Comparison of ENCODE assay signal across 17 cellular contexts in genomic region chr3:135018171-135018923, GRCh38.
DNase-seq lines count a peak whose midpoint lies in the region; ATAC-seq, FAIRE-seq and TF ChIP-seq lines count a peak whose summit lies in the region.
"Had no signal": no experiment of that assay in that cellular context is flagged by ENCODE, and none has a peak within 500 bp of the region (broad histone marks: within the 10 kb centered on the region; RNA-seq: fewer than 3 reads in every experiment).

No MANE protein-coding gene starts in this region.

- no peaks in the 10 kb centered on the region for H3F3A ChIP-seq in SK-N-SH (replicated peaks; ENCODE audit: insufficient read depth)

- peak overlapping the region; percentile 22 for H3K27ac ChIP-seq in KMS-11
- H3K27ac ChIP-seq in SK-N-SH (ENCODE audit: low read depth in 2 of 2, low read length in 1 of 2): no peak overlapping the region
- H3K27ac ChIP-seq: uterus had no signal

- no peaks in the 10 kb centered on the region for H3K9me3 ChIP-seq in SK-N-SH
- H3K9me3 ChIP-seq: uterus had no signal

- peak overlapping the region; percentile 44 for H3K4me2 ChIP-seq in KMS-11
- H3K4me2 ChIP-seq in SK-N-SH: no peak overlapping the region

- CTCF ChIA-PET in SK-N-SH (lab: Yijun Ruan, JAX): no interaction called here

- ATAC-seq in GM19372 (IDR thresholded peaks at IDR 0.05; ENCODE audit: low read depth, unreplicated experiment) (peak; percentile 93), HG02852 (IDR thresholded peaks at IDR 0.05; ENCODE audit: unreplicated experiment) (peak; percentile 96)
- ATAC-seq: K562 had no signal

- H3K4me3 ChIP-seq in KMS-11 (IDR thresholded peaks at IDR 0.05; ENCODE audit: insufficient read depth, low read depth, low read length) (no peak overlapping the region), SK-N-SH (ENCODE audit: low read depth in 2 of 2, low read length in 1 of 2) (no peak overlapping the region)
- H3K4me3 ChIP-seq: K562, uterus had no signal

- H4K20me1 ChIP-seq in KMS-11 (ENCODE audit: insufficient read depth) (no peaks in the 10 kb centered on the region), SK-N-SH (ENCODE audit: insufficient read depth) (no peaks in the 10 kb centered on the region)

- no peaks in the 10 kb centered on the region for H3K9me2 ChIP-seq in SK-N-SH

- H3K9ac ChIP-seq in KMS-11 (no peak overlapping the region), SK-N-SH (no peak overlapping the region)

- H3K36me3 ChIP-seq in KMS-11 (ENCODE audit: insufficient read depth): no peaks in the 10 kb centered on the region
- no peaks in the 10 kb centered on the region for H3K36me3 ChIP-seq in SK-N-SH (replicated peaks in 1 of 2; ENCODE audit: control insufficient read depth in 1 of 2, insufficient read depth in 2 of 2, low read length in 1 of 2)
- H3K36me3 ChIP-seq: uterus had no signal

- H3K4me1 ChIP-seq in KMS-11 (ENCODE audit: low read depth, poor library complexity, severe bottlenecking): peaks cover 77% of the 10 kb centered on the region
- H3K4me1 ChIP-seq in SK-N-SH (ENCODE audit: control insufficient read depth in 1 of 2, insufficient read depth in 2 of 2, low read depth in 1 of 2, low read length in 1 of 2): no peaks in the 10 kb centered on the region; a peak in 1 of 4 replicates
- H3K4me1 ChIP-seq: uterus had no signal

- H2AFZ ChIP-seq in KMS-11 (ENCODE audit: low read depth) (no peak overlapping the region), SK-N-SH (ENCODE audit: low read depth) (no peak overlapping the region)

- TF ChIP-seq CTCF in GM13976 (IDR thresholded peaks at IDR 0.05; ENCODE audit: borderline replicate concordance, control extremely low read depth, extremely low read depth, insufficient read depth, missing control alignments) (no peak), KMS-11 (conservative IDR thresholded peaks at IDR 0.05; ENCODE audit: low read depth, low read length) (no peak), SK-N-SH (IDR thresholded peaks at IDR 0.05) (no peak)

- TF ChIP-seq EP300 in SK-N-SH (IDR thresholded peaks at IDR 0.05; ENCODE audit: borderline replicate concordance in 1 of 2, low read depth in 1 of 2, low read length in 1 of 2): no peak

- TF ChIP-seq RAD21 in SK-N-SH (IDR thresholded peaks at IDR 0.05; ENCODE audit: low read length): no peak

- no peaks in the 10 kb centered on the region for H3K79me2 ChIP-seq in KMS-11 (ENCODE audit: insufficient read depth, low read depth)
- H3K79me2 ChIP-seq in SK-N-SH (ENCODE audit: insufficient read depth): no peaks in the 10 kb centered on the region

- no peak for FAIRE-seq in urothelium cell line (lab: Jason Lieb, UNC)
- FAIRE-seq: K562 had no signal

- POLR2A ChIA-PET in SK-N-SH (lab: Yijun Ruan, JAX): no interaction called here

- H3K27me3 ChIP-seq in KMS-11 (ENCODE audit: insufficient read depth, low read depth) (no peaks in the 10 kb centered on the region), SK-N-SH (ENCODE audit: insufficient read depth) (no peaks in the 10 kb centered on the region)
- H3K27me3 ChIP-seq: uterus had no signal

- DNase-seq in GM13976 (ENCODE audit: low spot score) (peak; percentile 52), urothelium cell line (ENCODE audit: low spot score) (no peak), NCI-H69 (lab: John Stamatoyannopoulos, UW) (no peak), SK-N-SH (no peak), NCI-H446 (lab: John Stamatoyannopoulos, UW) (no peak)
- DNase-seq: Calu3; islet precursor cell; midbrain; NCI-H1694; NK-92 treated with Interleukin-12 subunit alpha and Interleukin-12 subunit beta, amount 100 ng/mL, for 24 hours; posterior cingulate gyrus; SIG-M5; uterus had no signal

- WGBS in SK-N-SH (ENCODE audit: low lambda C conversion rate): 67% methylated on average over 7 of the region's 7 CpGs

- in situ Hi-C loops in GM13976 (cut with MboI; ENCODE audit: low sequenced_read_pairs, unreplicated experiment): no loop called here

TF ChIP-seq in SK-N-SH, 30 proteins besides CTCF, POLR2A, EP300 and RAD21:
- TF ChIP-seq YY1 (IDR thresholded peaks at IDR 0.05; ENCODE audit: low read depth) (no peak), RCOR1 (IDR thresholded peaks at IDR 0.05; ENCODE audit: low read length) (no peak), FOXJ3 (CRISPR knock-in tag; IDR thresholded peaks at IDR 0.05) (no peak), CHD2 (IDR thresholded peaks at IDR 0.05; ENCODE audit: low read length, partially characterized antibody) (no peak), EZH2phosphoT487 (IDR thresholded peaks at IDR 0.05; ENCODE audit: borderline replicate concordance, low read depth) (no peak), REST (IDR thresholded peaks at IDR 0.05; ENCODE audit: low read depth, low read length) (no peak), POLR2AphosphoS5 (IDR thresholded peaks at IDR 0.05; ENCODE audit: low read depth, low read length) (no peak)
- TF ChIP-seq, protein P1, sequence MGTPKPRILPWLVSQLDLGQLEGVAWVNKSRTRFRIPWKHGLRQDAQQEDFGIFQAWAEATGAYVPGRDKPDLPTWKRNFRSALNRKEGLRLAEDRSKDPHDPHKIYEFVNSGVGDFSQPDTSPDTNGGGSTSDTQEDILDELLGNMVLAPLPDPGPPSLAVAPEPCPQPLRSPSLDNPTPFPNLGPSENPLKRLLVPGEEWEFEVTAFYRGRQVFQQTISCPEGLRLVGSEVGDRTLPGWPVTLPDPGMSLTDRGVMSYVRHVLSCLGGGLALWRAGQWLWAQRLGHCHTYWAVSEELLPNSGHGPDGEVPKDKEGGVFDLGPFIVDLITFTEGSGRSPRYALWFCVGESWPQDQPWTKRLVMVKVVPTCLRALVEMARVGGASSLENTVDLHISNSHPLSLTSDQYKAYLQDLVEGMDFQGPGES (IDR thresholded peaks at IDR 0.05; ENCODE audit: low read depth, low read length): no peak
